Comparison of ENCODE assay signal across 8 cellular contexts in the genomic region with DNA sequence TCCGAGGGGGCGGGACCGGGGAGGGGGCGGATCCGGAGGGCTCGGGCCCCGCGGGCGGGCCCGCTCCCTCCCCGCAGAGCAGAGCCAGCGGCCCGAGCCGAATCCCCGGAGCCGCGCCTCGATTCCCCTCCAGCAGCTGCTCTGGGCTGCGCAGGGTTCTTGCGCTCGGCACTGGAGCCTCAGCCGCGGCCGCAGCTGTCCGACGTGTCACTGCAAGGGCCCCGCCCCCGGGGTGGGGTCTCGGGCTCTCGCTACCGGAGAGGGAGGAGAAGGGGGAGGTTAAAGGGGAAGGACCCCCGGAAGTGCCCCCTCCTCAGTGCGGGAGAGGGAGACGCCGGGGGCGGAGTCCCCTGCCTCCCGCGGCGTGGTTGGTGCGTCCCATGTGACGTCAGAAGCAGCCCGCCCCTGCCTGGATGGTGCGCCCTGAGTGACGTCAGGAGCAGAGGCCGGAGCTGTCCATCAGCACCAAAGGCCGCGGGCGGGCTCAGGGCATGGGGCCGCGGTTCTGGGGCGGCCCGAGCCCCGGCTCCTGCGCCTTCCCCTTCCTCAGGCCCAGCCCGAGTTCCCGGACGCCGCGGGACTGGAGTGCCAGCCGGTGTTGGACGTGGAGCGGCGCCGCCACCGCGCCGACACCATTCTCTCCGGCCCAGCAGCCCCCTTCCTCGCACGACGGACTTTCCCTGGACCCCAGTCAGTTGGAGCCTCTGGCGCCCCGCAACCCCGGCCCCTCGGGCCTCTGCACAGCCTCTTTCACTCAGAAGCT. TPM values are rescaled to one million over a fixed set of nuclear protein-coding genes. Genes with fewer than 3 reads are reported as not detected.
DNase-seq lines count a peak whose midpoint lies in the region; ATAC-seq, FAIRE-seq and TF ChIP-seq lines count a peak whose summit lies in the region.

A gene with protein sequence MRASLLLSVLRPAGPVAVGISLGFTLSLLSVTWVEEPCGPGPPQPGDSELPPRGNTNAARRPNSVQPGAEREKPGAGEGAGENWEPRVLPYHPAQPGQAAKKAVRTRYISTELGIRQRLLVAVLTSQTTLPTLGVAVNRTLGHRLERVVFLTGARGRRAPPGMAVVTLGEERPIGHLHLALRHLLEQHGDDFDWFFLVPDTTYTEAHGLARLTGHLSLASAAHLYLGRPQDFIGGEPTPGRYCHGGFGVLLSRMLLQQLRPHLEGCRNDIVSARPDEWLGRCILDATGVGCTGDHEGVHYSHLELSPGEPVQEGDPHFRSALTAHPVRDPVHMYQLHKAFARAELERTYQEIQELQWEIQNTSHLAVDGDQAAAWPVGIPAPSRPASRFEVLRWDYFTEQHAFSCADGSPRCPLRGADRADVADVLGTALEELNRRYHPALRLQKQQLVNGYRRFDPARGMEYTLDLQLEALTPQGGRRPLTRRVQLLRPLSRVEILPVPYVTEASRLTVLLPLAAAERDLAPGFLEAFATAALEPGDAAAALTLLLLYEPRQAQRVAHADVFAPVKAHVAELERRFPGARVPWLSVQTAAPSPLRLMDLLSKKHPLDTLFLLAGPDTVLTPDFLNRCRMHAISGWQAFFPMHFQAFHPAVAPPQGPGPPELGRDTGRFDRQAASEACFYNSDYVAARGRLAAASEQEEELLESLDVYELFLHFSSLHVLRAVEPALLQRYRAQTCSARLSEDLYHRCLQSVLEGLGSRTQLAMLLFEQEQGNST (minus strand): TSS at position 214 of the 763 bp plus-strand sequence. CDS start 271 bp downstream, outside the sequence.
TMEM198 (plus strand) TSS at position 433 of the 763 bp plus-strand sequence. CDS start 700 bp downstream, outside the sequence.

- no peak for FAIRE-seq in pancreas (lab: Jason Lieb, UNC)

- H3K36me3 ChIP-seq in adipocyte (ENCODE audit: control insufficient read depth, insufficient read depth, low read length, severe bottlenecking), result peaks cover 25% of the 10 kb centered on the region
- peaks cover 10% of the 10 kb centered on the region for H3K36me3 ChIP-seq in cardiac muscle cell
- peaks cover 2 to 24% (median 15%) of the 10 kb centered on the region in 3 donors for H3K36me3 ChIP-seq in pancreas
- H3K36me3 ChIP-seq in tibial artery, result peaks cover 16 to 26% (median 17%) of the 10 kb centered on the region in 3 donors

- H3K9me3 ChIP-seq in adipocyte (ENCODE audit: control insufficient read depth, low read length) (no peaks in the 10 kb centered on the region), cardiac muscle cell (ENCODE audit: low read depth) (no peaks in the 10 kb centered on the region), pancreas (no peaks in the 10 kb centered on the region), tibial artery (no peaks in the 10 kb centered on the region)

- no peaks in the 10 kb centered on the region for H3K27me3 ChIP-seq in adipocyte (replicated peaks; ENCODE audit: control insufficient read depth, insufficient read depth, low read length)
- H3K27me3 ChIP-seq in cardiac muscle cell, result no peaks in the 10 kb centered on the region
- no peaks in the 10 kb centered on the region for H3K27me3 ChIP-seq in pancreas
- H3K27me3 ChIP-seq in tibial artery, result no peaks in the 10 kb centered on the region

- H3K4me1 ChIP-seq in adipocyte (ENCODE audit: control insufficient read depth, insufficient read depth, low read length) (peaks cover 20% of the 10 kb centered on the region), cardiac muscle cell (ENCODE audit: low read depth) (peaks cover 5% of the 10 kb centered on the region), pancreas (peaks cover 0 to 9% (median 5%) of the 10 kb centered on the region in 3 donors), tibial artery (peaks cover 9 to 29% (median 24%) of the 10 kb centered on the region in 4 donors)

- H3K4me3 ChIP-seq in GM12875 (ENCODE audit: low read depth, low read length), result peak within 1 kb of the TSS; percentile 61
- peak within 1 kb of the TSS; percentile 89 for H3K4me3 ChIP-seq in adipocyte (ENCODE audit: low read length)
- peak within 1 kb of the TSS; percentile 92 for H3K4me3 ChIP-seq in cardiac muscle cell
- peak within 1 kb of the TSS; percentile 75 to 92 (median 84) for H3K4me3 ChIP-seq in pancreas
- peak within 1 kb of the TSS; percentile 71 to 98 for H3K4me3 ChIP-seq in tibial artery

- no peak for TF ChIP-seq CTCF in GM12875 (IDR thresholded peaks at IDR 0.05; ENCODE audit: borderline replicate concordance, insufficient read depth, low read depth, low read length)
- no peak for TF ChIP-seq CTCF in cardiac muscle cell (IDR thresholded peaks at IDR 0.05; ENCODE audit: low read depth, low read length)
- no peak for TF ChIP-seq CTCF in pancreas (IDR thresholded peaks at IDR 0.05)
- TF ChIP-seq CTCF in tibial artery (IDR thresholded peaks at IDR 0.05), result no peak

- DNase-seq in NCI-H1417 treated with DMSO at 0.1 percent for 48 hours (lab: John Stamatoyannopoulos, UW), result peak; percentile 64
- DNase-seq in SW 1271 (lab: John Stamatoyannopoulos, UW), result peak; percentile 88 to 92
- peak; percentile 99 for DNase-seq in adipocyte (ENCODE audit: low read depth)
- peak; percentile 99 to 100 for DNase-seq in cardiac muscle cell (ENCODE audit: low read depth in 1 of 2, low spot score in 1 of 2)
- peak; percentile 96 to 100 (median 99) for DNase-seq in pancreas
- DNase-seq in tibial artery, result peak; percentile 98 to 99

- peak within 1 kb of the TSS; percentile 80 for H3K27ac ChIP-seq in cardiac muscle cell
- H3K27ac ChIP-seq in pancreas, result peak within 1 kb of the TSS; percentile 93 to 98 (median 96)
- peak within 1 kb of the TSS; percentile 86 to 92 for H3K27ac ChIP-seq in tibial artery

- intact Hi-C loops in pancreas (cut with DNase I) (loop anchor here in 1 of 3 donors (5.0 kb wide), 1 partner anchor 99 kb away; no protein-coding TSS in a partner anchor), tibial artery (cut with DNase I; ENCODE audit: low total_unique reads) (loop anchor here (1.0 to 5.0 kb wide), 2 partner anchors 99 to 146 kb away; no protein-coding TSS in a partner anchor)

- WGBS in pancreas, 2 donors, result 0% methylated on average over 33 to 75 of the region's 75 CpGs

- ATAC-seq in HG02763 (IDR thresholded peaks at IDR 0.05; ENCODE audit: unreplicated experiment) (peak; percentile 80), pancreas (peak; percentile 88 to 93 (median 90))

- peak within 1 kb of the TSS; percentile 90 for H3K9ac ChIP-seq in adipocyte (ENCODE audit: low read length)

RNA-seq across cellular contexts. Expression of the first gene that starts in this region (rescaled TPM):
- total RNA-seq in cardiac muscle cell, result 286 and 301 TPM in 2 replicates
- 208 and 218 TPM in 2 replicates for polyA plus RNA-seq in cardiac muscle cell
- 100 to 1,000 TPM in 1 of 6 donors, 10 to 100 TPM in 5; 55.1 to 105 (median 68.5) TPM for total RNA-seq in pancreas
- polyA plus RNA-seq in pancreas, result 10 to 100 TPM; 63.4 to 83.3 TPM

RNA-seq across cellular contexts. Expression of gene TMEM198, which starts in this region (rescaled TPM):
- 6.7 and 7.4 TPM in 2 replicates for total RNA-seq in cardiac muscle cell
- polyA plus RNA-seq in cardiac muscle cell, result 8.2 and 12.2 TPM in 2 replicates
- 1 to 10 TPM; 2.6 to 7.1 (median 5.1) TPM for total RNA-seq in pancreas
- polyA plus RNA-seq in pancreas, result 10 to 100 TPM in 1 of 2 donors, 1 to 10 TPM in 1; 9.0 to 13.3 TPM

Comparison
In these comparisons a context has a peak if more than half of its experiments do, and no peak if none do; other contexts are left out.
1. Peak in every context shown above with its lines: DNase-seq, ATAC-seq, H3K4me3 ChIP-seq and H3K27ac ChIP-seq.